1 cellular context compared by ENCODE assay signal in genomic region chr2:45937990-45938389, GRCh38.
TF ChIP-seq lines count a peak whose summit lies in the region.

No MANE protein-coding gene starts in this region.

TF ChIP-seq in IMR-90, 13 proteins besides CTCF, POLR2A, EP300 and RAD21:
- no peak for TF ChIP-seq SMC3 (IDR thresholded peaks at IDR 0.05; ENCODE audit: low read depth, low read length)
- TF ChIP-seq CEBPB (IDR thresholded peaks at IDR 0.05; ENCODE audit: low read depth, low read length): no peak
- no peak for TF ChIP-seq USF2 (IDR thresholded peaks at IDR 0.05; ENCODE audit: low read depth, low read length)
- TF ChIP-seq BHLHE40 (IDR thresholded peaks at IDR 0.05; ENCODE audit: low read depth, low read length): no peak
- TF ChIP-seq RCOR1 (IDR thresholded peaks at IDR 0.05; ENCODE audit: insufficient replicate concordance, low read length): no peak
- no peak for TF ChIP-seq CHD1 (IDR thresholded peaks at IDR 0.05; ENCODE audit: low read depth, low read length)
